18 cellular contexts compared by ENCODE assay signal in the genomic region with DNA sequence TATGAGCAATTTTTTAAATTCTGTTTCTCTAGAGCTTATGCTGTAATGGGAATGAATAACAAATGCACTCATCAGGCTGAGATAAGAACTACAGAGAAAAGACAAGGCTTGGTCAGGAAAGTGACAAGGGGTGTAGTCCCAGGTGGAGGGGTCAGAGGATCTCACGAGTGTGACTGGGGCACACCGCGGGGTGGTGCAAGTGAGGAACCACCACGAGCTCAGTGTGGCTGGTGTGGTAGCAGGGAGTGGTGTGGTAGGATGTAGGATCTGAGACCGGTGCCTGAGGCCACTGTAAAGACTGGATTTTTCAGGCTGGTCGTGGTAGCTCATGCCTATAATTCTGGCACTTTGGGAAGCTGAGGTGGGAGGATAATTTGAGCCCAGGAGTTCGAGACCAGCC. TPM values are rescaled to one million over a fixed set of nuclear protein-coding genes. Genes with fewer than 3 reads are reported as not detected.
DNase-seq lines count a peak whose midpoint lies in the region; ATAC-seq and TF ChIP-seq lines count a peak whose summit lies in the region.
"Had no signal": no experiment of that assay in that cellular context is flagged by ENCODE, and none has a peak within 500 bp of the region (broad histone marks: within the 10 kb centered on the region; RNA-seq: fewer than 3 reads in every experiment).

No MANE protein-coding gene starts in this region.

- WGBS in esophagus muscularis mucosa = 72% methylated on average over 7 of the region's 7 CpGs
- 80 to 86% (median 85%) methylated on average over 7 of the region's 7 CpGs for WGBS in ovary, 3 donors

- H3K4me1 Mint-ChIP-seq in activated naive CD4-positive, alpha-beta T cell treated with anti-CD3 and anti-CD28 coated beads for 36 hours (ENCODE audit: low read depth) = peaks cover 97% of the 10 kb centered on the region
- H3K4me1 Mint-ChIP-seq in activated CD8-positive, alpha-beta T cell treated with anti-CD3 and anti-CD28 coated beads, Interleukin-2, amount 10 ng/mL, durations not matched to agents 7 days and 5 days (ENCODE audit: low read depth) = peaks cover 98% of the 10 kb centered on the region

- ATAC-seq in activated CD8-positive, alpha-beta T cell treated with anti-CD3 and anti-CD28 coated beads, Interleukin-2, amount 10 ng/mL, durations not matched to agents 7 days and 5 days = peak; percentile 16
- ATAC-seq in GM18873 (IDR thresholded peaks at IDR 0.05; ENCODE audit: low FRiP score, unreplicated experiment) = no peak
- ATAC-seq: gastroesophageal sphincter, left lung had no signal

- TF ChIP-seq EP300 in esophagus muscularis mucosa (IDR thresholded peaks at IDR 0.05) = no peak
- no peak for TF ChIP-seq EP300 in ovary (IDR thresholded peaks at IDR 0.05)

- DNase-seq in activated naive CD4-positive, alpha-beta T cell treated with anti-CD3 and anti-CD28 coated beads for 36 hours = peak; percentile 38
- DNase-seq in activated naive CD4-positive, alpha-beta T cell (lab: John Stamatoyannopoulos, UW) = no peak
- peak; percentile 55 for DNase-seq in activated CD8-positive, alpha-beta T cell treated with anti-CD3 and anti-CD28 coated beads, Interleukin-2, amount 10 ng/mL, durations not matched to agents 7 days and 5 days
- no peak for DNase-seq in esophagus muscularis mucosa (ENCODE audit: extremely low spot score)
- no peak for DNase-seq in ovary
- DNase-seq in Ammon's horn (ENCODE audit: low spot score) = no peak
- DNase-seq: ACHN, amygdala, Kasumi-1, left lung, NCI-H1436, NCI-H2227 treated with DMSO at 0.1 percent for 48 hours, spleen had no signal

- H3K27ac ChIP-seq in esophagus muscularis mucosa (replicated peaks in 1 of 4) (peak overlapping the region in 3 of 4 donors; percentile 5 to 96 (median 10)), stomach smooth muscle (ENCODE audit: low read length) (peak overlapping the region; percentile 37), ovary (no peak overlapping the region)
- H3K27ac ChIP-seq: left lung, prostate gland, VCaP had no signal

- H3K27me3 ChIP-seq in esophagus muscularis mucosa = no peaks in the 10 kb centered on the region
- no peaks in the 10 kb centered on the region for H3K27me3 ChIP-seq in stomach smooth muscle (ENCODE audit: control insufficient read depth in 1 of 2, insufficient read depth in 2 of 2, low read length in 2 of 2)
- no peaks in the 10 kb centered on the region for H3K27me3 ChIP-seq in ovary
- H3K27me3 ChIP-seq: gastroesophageal sphincter, left lung, spleen had no signal

- H3K4me3 Mint-ChIP-seq in activated naive CD4-positive, alpha-beta T cell treated with anti-CD3 and anti-CD28 coated beads for 36 hours = no peak overlapping the region
- peak overlapping the region; percentile 49 for H3K4me3 Mint-ChIP-seq in activated CD8-positive, alpha-beta T cell treated with anti-CD3 and anti-CD28 coated beads, Interleukin-2, amount 10 ng/mL, durations not matched to agents 7 days and 5 days

- TF ChIP-seq POLR2A in esophagus muscularis mucosa (IDR thresholded peaks at IDR 0.05; ENCODE audit: low read depth) = no peak
- TF ChIP-seq POLR2A in ovary (IDR thresholded peaks at IDR 0.05) = no peak

- H3K36me3 Mint-ChIP-seq in activated naive CD4-positive, alpha-beta T cell treated with anti-CD3 and anti-CD28 coated beads for 36 hours (ENCODE audit: low read depth) = peaks cover 30% of the 10 kb centered on the region
- H3K36me3 Mint-ChIP-seq in activated CD8-positive, alpha-beta T cell treated with anti-CD3 and anti-CD28 coated beads, Interleukin-2, amount 10 ng/mL, durations not matched to agents 7 days and 5 days (ENCODE audit: low read depth) = peaks cover 77% of the 10 kb centered on the region

- H3K9me3 Mint-ChIP-seq in activated naive CD4-positive, alpha-beta T cell treated with anti-CD3 and anti-CD28 coated beads for 36 hours = no peaks in the 10 kb centered on the region
- H3K9me3 Mint-ChIP-seq in activated CD8-positive, alpha-beta T cell treated with anti-CD3 and anti-CD28 coated beads, Interleukin-2, amount 10 ng/mL, durations not matched to agents 7 days and 5 days (ENCODE audit: insufficient read depth) = no peaks in the 10 kb centered on the region

- H3K27ac Mint-ChIP-seq in activated naive CD4-positive, alpha-beta T cell treated with anti-CD3 and anti-CD28 coated beads for 36 hours = peak overlapping the region; percentile 90
- peak overlapping the region; percentile 80 for H3K27ac Mint-ChIP-seq in activated CD8-positive, alpha-beta T cell treated with anti-CD3 and anti-CD28 coated beads, Interleukin-2, amount 10 ng/mL, durations not matched to agents 7 days and 5 days

- CTCF ChIA-PET in activated naive CD4-positive, alpha-beta T cell treated with anti-CD3 and anti-CD28 coated beads for 36 hours (lab: Charles Lee) = interaction anchor here (0.8 to 14.6 kb wide), 7 partner anchors 12 to 90 kb away, joined by 3 to 192 read pairs (median 6); no protein-coding TSS in a partner anchor
- CTCF ChIA-PET in activated CD8-positive, alpha-beta T cell treated with anti-CD3 and anti-CD28 coated beads, Interleukin-2, amount 10 ng/mL, durations not matched to agents 7 days and 5 days (lab: Charles Lee) = interaction anchor here (1.6 to 12.9 kb wide), 9 partner anchors 7 to 97 kb away, joined by 3 to 172 read pairs (median 20); a partner anchor contains a TSS

- intact Hi-C loops in activated naive CD4-positive, alpha-beta T cell treated with anti-CD3 and anti-CD28 coated beads for 36 hours (cut with micrococcal nuclease) = no loop called here
- intact Hi-C loops in esophagus muscularis mucosa (cut with DNase I) = no loop called here
- intact Hi-C loops in ovary (cut with DNase I) = no loop called here

- POLR2A ChIA-PET in activated CD8-positive, alpha-beta T cell treated with anti-CD3 and anti-CD28 coated beads, Interleukin-2, amount 10 ng/mL, durations not matched to agents 7 days and 5 days (lab: Charles Lee) = interaction anchor here (1.1 to 3.3 kb wide), 2 partner anchors 9 to 23 kb away, joined by 4 to 16 read pairs; a partner anchor contains a TSS

- H3K9ac ChIP-seq in stomach smooth muscle (ENCODE audit: low read length in 2 of 2) = no peak overlapping the region

- TF ChIP-seq CTCF in esophagus muscularis mucosa (IDR thresholded peaks at IDR 0.05) (no peak), ovary (IDR thresholded peaks at IDR 0.05) (no peak)

- H3K4me3 ChIP-seq in esophagus muscularis mucosa (no peak overlapping the region), stomach smooth muscle (ENCODE audit: low read length in 2 of 2) (peak overlapping the region in 1 of 2 donors; percentile 1), ovary (no peak overlapping the region)
- H3K4me3 ChIP-seq: gastroesophageal sphincter, left lung, prostate gland, spleen had no signal

- H3K36me3 ChIP-seq in esophagus muscularis mucosa (peaks cover 0 to 41% (median 31%) of the 10 kb centered on the region in 4 donors), stomach smooth muscle (ENCODE audit: control insufficient read depth in 2 of 2, insufficient read depth in 2 of 2, low read length in 2 of 2) (peaks cover 11 to 22% of the 10 kb centered on the region in 2 donors), ovary (no peaks in the 10 kb centered on the region)
- H3K36me3 ChIP-seq: prostate gland had no signal

- H3K9me3 ChIP-seq in esophagus muscularis mucosa (no peaks in the 10 kb centered on the region), stomach smooth muscle (ENCODE audit: control insufficient read depth in 2 of 2, low read length in 2 of 2) (no peaks in the 10 kb centered on the region), ovary (no peaks in the 10 kb centered on the region)
- H3K9me3 ChIP-seq: gastroesophageal sphincter, left lung, prostate gland, spleen had no signal

- H3K27me3 Mint-ChIP-seq in activated naive CD4-positive, alpha-beta T cell treated with anti-CD3 and anti-CD28 coated beads for 36 hours (ENCODE audit: low read depth) = no peaks in the 10 kb centered on the region
- H3K27me3 Mint-ChIP-seq in activated CD8-positive, alpha-beta T cell treated with anti-CD3 and anti-CD28 coated beads, Interleukin-2, amount 10 ng/mL, durations not matched to agents 7 days and 5 days (ENCODE audit: low read depth) = no peaks in the 10 kb centered on the region

- H3K4me1 ChIP-seq in esophagus muscularis mucosa (peaks cover 80 to 99% (median 98%) of the 10 kb centered on the region in 4 donors), stomach smooth muscle (ENCODE audit: control insufficient read depth, insufficient read depth, low read length) (peaks cover 64% of the 10 kb centered on the region), ovary (ENCODE audit: insufficient read depth) (peaks cover 26% of the 10 kb centered on the region)

RNA-seq across cellular contexts. Expression of a gene that starts 9.0 kb away (rescaled TPM):
- total RNA-seq in activated naive CD4-positive, alpha-beta T cell treated with anti-CD3 and anti-CD28 coated beads for 36 hours = 100 to 1,000 TPM; 272 to 284 TPM
- total RNA-seq in activated CD8-positive, alpha-beta T cell treated with anti-CD3 and anti-CD28 coated beads, Interleukin-2, amount 10 ng/mL, durations not matched to agents 7 days and 5 days = 100 to 1,000 TPM; 481 to 495 TPM
- 100 to 1,000 TPM; 232 to 442 (median 374) TPM for total RNA-seq in esophagus muscularis mucosa
- total RNA-seq in ovary = 100 to 1,000 TPM; 117 to 346 (median 225) TPM
- 100 to 1,000 TPM; 183 to 541 TPM for polyA plus RNA-seq in ovary

Comparison
In these comparisons a context has a peak if more than half of its experiments do, and no peak if none do; other contexts are left out.
1. DNase-seq: peak in activated naive CD4-positive, alpha-beta T cell treated with anti-CD3 and anti-CD28 coated beads for 36 hours (single experiment) and activated CD8-positive, alpha-beta T cell treated with anti-CD3 and anti-CD28 coated beads, Interleukin-2, amount 10 ng/mL, durations not matched to agents 7 days and 5 days (single experiment); none in activated naive CD4-positive, alpha-beta T cell (0 of 4), esophagus muscularis mucosa (single experiment), ovary (0 of 5) and Ammon's horn (single experiment).
2. H3K27ac ChIP-seq: peak in esophagus muscularis mucosa (3 of 4) and stomach smooth muscle (single experiment); none in ovary (0 of 2).